Comparison of ENCODE assay signal across 1 cellular context in the genomic region with DNA sequence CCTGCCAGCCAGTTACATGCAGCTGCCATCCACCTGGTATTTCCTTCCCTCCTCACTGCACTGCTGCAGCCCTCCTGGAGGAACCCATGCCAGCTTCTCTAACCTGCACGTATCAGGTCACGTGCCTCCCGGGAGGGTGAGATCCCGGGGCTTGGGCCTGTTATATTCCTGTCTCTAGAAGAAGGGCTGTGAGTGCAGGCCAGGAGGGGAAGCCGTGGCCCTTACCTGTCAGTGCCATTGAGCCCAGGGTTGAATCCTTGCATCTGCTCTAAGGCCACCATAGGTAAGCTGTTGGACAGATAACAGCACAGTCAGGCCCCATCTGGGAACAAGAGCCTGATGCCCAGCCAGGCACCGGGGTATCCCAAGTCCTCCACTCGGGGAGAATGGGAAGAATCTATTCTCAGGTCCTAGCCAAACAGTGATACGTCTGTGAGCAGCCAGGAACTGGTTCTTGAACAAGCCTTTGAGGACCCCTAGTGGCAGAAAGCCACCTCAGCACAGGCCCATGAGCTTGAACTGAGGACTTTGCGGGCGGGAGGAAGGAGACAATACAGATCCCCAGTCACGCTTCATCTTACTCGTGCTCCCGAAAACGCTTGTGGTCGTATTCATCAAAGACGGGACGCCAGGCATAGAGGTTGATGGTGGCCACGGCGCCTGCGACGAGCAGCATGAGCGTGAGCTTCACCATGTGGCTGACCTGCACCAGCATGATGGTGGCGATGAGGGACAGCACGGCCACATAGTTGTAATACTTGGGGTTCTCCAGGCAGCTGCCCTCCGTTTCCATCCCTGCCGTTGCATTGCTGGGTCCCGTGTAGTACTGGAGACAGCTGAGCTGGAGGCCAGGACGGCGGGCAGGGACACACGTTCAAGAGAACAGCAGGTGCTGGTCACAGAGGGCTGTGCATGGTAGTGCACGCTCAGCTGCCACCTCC.
TF ChIP-seq lines count a peak whose summit lies in the region.

No MANE protein-coding gene starts in this region.

TF ChIP-seq in HepG2, 621 proteins besides CTCF, POLR2A, EP300 and RAD21 (continued from another document):
- TF ChIP-seq, protein P1, sequence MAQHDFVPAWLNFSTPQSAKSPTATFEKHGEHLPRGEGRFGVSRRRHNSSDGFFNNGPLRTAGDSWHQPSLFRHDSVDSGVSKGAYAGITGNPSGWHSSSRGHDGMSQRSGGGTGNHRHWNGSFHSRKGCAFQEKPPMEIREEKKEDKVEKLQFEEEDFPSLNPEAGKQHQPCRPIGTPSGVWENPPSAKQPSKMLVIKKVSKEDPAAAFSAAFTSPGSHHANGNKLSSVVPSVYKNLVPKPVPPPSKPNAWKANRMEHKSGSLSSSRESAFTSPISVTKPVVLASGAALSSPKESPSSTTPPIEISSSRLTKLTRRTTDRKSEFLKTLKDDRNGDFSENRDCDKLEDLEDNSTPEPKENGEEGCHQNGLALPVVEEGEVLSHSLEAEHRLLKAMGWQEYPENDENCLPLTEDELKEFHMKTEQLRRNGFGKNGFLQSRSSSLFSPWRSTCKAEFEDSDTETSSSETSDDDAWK (CRISPR knock-in tag; IDR thresholded peaks at IDR 0.05), result no peak
- peak; percentile 15; the same call in 1 of the 2 replicates for TF ChIP-seq ZNF292 (CRISPR knock-in tag; IDR thresholded peaks at IDR 0.05; ENCODE audit: borderline replicate concordance, low read depth)
- TF ChIP-seq ZNF546 (CRISPR knock-in tag; conservative IDR thresholded peaks at IDR 0.05), result no peak
- TF ChIP-seq PHF20 (CRISPR knock-in tag; IDR thresholded peaks at IDR 0.05), result no peak
- TF ChIP-seq ZFY (CRISPR knock-in tag; IDR thresholded peaks at IDR 0.05), result peak; percentile 30; the same call in 1 of the 2 replicates
- TF ChIP-seq, protein P2, sequence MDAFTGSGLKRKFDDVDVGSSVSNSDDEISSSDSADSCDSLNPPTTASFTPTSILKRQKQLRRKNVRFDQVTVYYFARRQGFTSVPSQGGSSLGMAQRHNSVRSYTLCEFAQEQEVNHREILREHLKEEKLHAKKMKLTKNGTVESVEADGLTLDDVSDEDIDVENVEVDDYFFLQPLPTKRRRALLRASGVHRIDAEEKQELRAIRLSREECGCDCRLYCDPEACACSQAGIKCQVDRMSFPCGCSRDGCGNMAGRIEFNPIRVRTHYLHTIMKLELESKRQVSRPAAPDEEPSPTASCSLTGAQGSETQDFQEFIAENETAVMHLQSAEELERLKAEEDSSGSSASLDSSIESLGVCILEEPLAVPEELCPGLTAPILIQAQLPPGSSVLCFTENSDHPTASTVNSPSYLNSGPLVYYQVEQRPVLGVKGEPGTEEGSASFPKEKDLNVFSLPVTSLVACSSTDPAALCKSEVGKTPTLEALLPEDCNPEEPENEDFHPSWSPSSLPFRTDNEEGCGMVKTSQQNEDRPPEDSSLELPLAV (CRISPR knock-in tag; conservative IDR thresholded peaks at IDR 0.05; ENCODE audit: low read depth), result no peak
- no peak for TF ChIP-seq NKX3-1 (CRISPR knock-in tag; IDR thresholded peaks at IDR 0.05)
- TF ChIP-seq ESRRA (CRISPR knock-in tag; IDR thresholded peaks at IDR 0.05; ENCODE audit: low read depth), result no peak
- no peak for TF ChIP-seq PAF1 (CRISPR knock-in tag; IDR thresholded peaks at IDR 0.05)
- TF ChIP-seq SP5 (CRISPR knock-in tag; IDR thresholded peaks at IDR 0.05; ENCODE audit: borderline replicate concordance, low read depth), result no peak
- TF ChIP-seq NPAS2 (CRISPR knock-in tag; IDR thresholded peaks at IDR 0.05; ENCODE audit: borderline replicate concordance), result no peak
- TF ChIP-seq NAIF1 (CRISPR knock-in tag; IDR thresholded peaks at IDR 0.05; ENCODE audit: borderline replicate concordance), result no peak
- peak; percentile 31; the same call in 1 of the 2 replicates for TF ChIP-seq GABPB1 (CRISPR knock-in tag; IDR thresholded peaks at IDR 0.05)
- TF ChIP-seq TBL1XR1 (IDR thresholded peaks at IDR 0.05; ENCODE audit: borderline replicate concordance, low read length, partially characterized antibody), result no peak
- no peak for TF ChIP-seq KLF15 (CRISPR knock-in tag; IDR thresholded peaks at IDR 0.05; ENCODE audit: borderline replicate concordance)
- no peak for TF ChIP-seq FOXK2 (IDR thresholded peaks at IDR 0.05)
- TF ChIP-seq, protein P3, sequence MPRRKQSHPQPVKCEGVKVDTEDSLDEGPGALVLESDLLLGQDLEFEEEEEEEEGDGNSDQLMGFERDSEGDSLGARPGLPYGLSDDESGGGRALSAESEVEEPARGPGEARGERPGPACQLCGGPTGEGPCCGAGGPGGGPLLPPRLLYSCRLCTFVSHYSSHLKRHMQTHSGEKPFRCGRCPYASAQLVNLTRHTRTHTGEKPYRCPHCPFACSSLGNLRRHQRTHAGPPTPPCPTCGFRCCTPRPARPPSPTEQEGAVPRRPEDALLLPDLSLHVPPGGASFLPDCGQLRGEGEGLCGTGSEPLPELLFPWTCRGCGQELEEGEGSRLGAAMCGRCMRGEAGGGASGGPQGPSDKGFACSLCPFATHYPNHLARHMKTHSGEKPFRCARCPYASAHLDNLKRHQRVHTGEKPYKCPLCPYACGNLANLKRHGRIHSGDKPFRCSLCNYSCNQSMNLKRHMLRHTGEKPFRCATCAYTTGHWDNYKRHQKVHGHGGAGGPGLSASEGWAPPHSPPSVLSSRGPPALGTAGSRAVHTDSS (CRISPR knock-in tag; conservative IDR thresholded peaks at IDR 0.05), result no peak
- TF ChIP-seq ETV5 (CRISPR knock-in tag; IDR thresholded peaks at IDR 0.05; ENCODE audit: borderline replicate concordance), result no peak; the same call in 1 of the 2 replicates
- TF ChIP-seq, protein P4, sequence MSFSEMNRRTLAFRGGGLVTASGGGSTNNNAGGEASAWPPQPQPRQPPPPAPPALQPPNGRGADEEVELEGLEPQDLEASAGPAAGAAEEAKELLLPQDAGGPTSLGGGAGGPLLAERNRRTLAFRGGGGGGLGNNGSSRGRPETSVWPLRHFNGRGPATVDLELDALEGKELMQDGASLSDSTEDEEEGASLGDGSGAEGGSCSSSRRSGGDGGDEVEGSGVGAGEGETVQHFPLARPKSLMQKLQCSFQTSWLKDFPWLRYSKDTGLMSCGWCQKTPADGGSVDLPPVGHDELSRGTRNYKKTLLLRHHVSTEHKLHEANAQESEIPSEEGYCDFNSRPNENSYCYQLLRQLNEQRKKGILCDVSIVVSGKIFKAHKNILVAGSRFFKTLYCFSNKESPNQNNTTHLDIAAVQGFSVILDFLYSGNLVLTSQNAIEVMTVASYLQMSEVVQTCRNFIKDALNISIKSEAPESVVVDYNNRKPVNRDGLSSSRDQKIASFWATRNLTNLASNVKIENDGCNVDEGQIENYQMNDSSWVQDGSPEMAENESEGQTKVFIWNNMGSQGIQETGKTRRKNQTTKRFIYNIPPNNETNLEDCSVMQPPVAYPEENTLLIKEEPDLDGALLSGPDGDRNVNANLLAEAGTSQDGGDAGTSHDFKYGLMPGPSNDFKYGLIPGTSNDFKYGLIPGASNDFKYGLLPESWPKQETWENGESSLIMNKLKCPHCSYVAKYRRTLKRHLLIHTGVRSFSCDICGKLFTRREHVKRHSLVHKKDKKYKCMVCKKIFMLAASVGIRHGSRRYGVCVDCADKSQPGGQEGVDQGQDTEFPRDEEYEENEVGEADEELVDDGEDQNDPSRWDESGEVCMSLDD (CRISPR knock-in tag; IDR thresholded peaks at IDR 0.05; ENCODE audit: borderline replicate concordance), result no peak
- 0 out of 2 replicates have a peak, but pooled peaks have one; percentile 72 for TF ChIP-seq ZNF775 (CRISPR knock-in tag; IDR thresholded peaks at IDR 0.05; ENCODE audit: borderline replicate concordance)
- TF ChIP-seq FOSL1 (CRISPR knock-in tag; IDR thresholded peaks at IDR 0.05; ENCODE audit: borderline replicate concordance), result no peak
- peak; percentile 53 for TF ChIP-seq ZMYM4 (CRISPR knock-in tag; IDR thresholded peaks at IDR 0.05)
